8 cellular contexts compared by ENCODE assay signal in genomic region chr6:90285611-90286381, GRCh38. TPM values are rescaled to one million over a fixed set of nuclear protein-coding genes. Genes with fewer than 3 reads are reported as not detected.
DNase-seq lines count a peak whose midpoint lies in the region; ATAC-seq and TF ChIP-seq lines count a peak whose summit lies in the region.

No MANE protein-coding gene starts in this region.

- H3K27me3 ChIP-seq in adipocyte (replicated peaks; ENCODE audit: control insufficient read depth, insufficient read depth, low read length) (no peaks in the 10 kb centered on the region), cardiac muscle cell (no peaks in the 10 kb centered on the region)

- H3K9ac ChIP-seq in adipocyte (ENCODE audit: low read length), result no peak overlapping the region

- ATAC-seq in GM21381 (IDR thresholded peaks at IDR 0.05; ENCODE audit: unreplicated experiment), result peak; percentile 71
- ATAC-seq in HG03565 (IDR thresholded peaks at IDR 0.05; ENCODE audit: unreplicated experiment), result peak; percentile 60

- DNase-seq in DMS153 treated with DMSO at 0.1 percent for 48 hours (lab: John Stamatoyannopoulos, UW; ENCODE audit: unreplicated experiment) (peak; percentile 78), RPMI7951 (ENCODE audit: low read depth) (peak; percentile 96), adipocyte (ENCODE audit: low read depth) (peak; percentile 76), cardiac muscle cell (ENCODE audit: low read depth in 1 of 2, low spot score in 1 of 2) (peak; percentile 90 to 94), pons (ENCODE audit: low spot score) (peak; percentile 91), NCI-H2029 treated with DMSO at 0.1 percent for 48 hours (lab: John Stamatoyannopoulos, UW) (no peak)

- peaks cover 5% of the 10 kb centered on the region for H3K9me3 ChIP-seq in adipocyte (ENCODE audit: control insufficient read depth, low read length)
- H3K9me3 ChIP-seq in cardiac muscle cell (ENCODE audit: low read depth), result no peaks in the 10 kb centered on the region

- no peaks in the 10 kb centered on the region for H3K36me3 ChIP-seq in adipocyte (ENCODE audit: control insufficient read depth, insufficient read depth, low read length, severe bottlenecking)
- no peaks in the 10 kb centered on the region for H3K36me3 ChIP-seq in cardiac muscle cell

- H3K4me3 ChIP-seq in adipocyte (ENCODE audit: low read length), result peak overlapping the region; percentile 82
- H3K4me3 ChIP-seq in cardiac muscle cell, result no peak overlapping the region

- TF ChIP-seq CTCF in cardiac muscle cell (IDR thresholded peaks at IDR 0.05; ENCODE audit: low read depth, low read length), result no peak

- H3K27ac ChIP-seq in cardiac muscle cell, result peak overlapping the region; percentile 61

- peaks cover 35% of the 10 kb centered on the region for H3K4me1 ChIP-seq in adipocyte (ENCODE audit: control insufficient read depth, insufficient read depth, low read length)
- peaks cover 19% of the 10 kb centered on the region for H3K4me1 ChIP-seq in cardiac muscle cell (ENCODE audit: low read depth)

RNA-seq across cellular contexts. Expression of gene BACH2, which starts 10.8 kb away (rescaled TPM):
- total RNA-seq in RPMI7951 (2014; rRNA removed; shearing (Covaris generic)), result 1.4 and 2.0 TPM in 2 replicates
- total RNA-seq in cardiac muscle cell, result 3.2 and 5.6 TPM in 2 replicates
- polyA plus RNA-seq in cardiac muscle cell, result 4.6 and 5.4 TPM in 2 replicates
